In the genomic region with DNA sequence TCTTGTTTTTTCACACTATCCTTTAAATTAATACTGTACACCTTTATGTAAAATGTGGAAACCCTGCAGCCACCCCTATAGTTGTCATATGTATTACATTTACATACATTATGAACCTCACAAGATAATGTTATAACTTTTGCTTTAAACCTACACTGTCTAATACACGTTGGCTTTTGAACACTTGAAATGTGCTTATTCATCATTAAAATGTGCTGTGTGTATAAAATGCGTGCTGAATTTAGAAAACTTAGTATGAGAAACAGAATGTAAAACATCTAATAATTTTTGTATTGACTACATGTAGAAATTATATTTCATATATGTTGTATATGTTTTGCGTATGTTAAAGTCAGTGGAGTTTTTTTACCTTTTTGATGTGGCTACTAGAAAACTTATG, we compare ENCODE assay signal across 16 cellular contexts.
A peak's percentile ranks its signal among the peaks of the same experiment; 100 is the strongest.
DNase-seq lines count a peak whose midpoint lies in the region; ATAC-seq, FAIRE-seq and TF ChIP-seq lines count a peak whose summit lies in the region.
"Had no signal": no experiment of that assay in that cellular context is flagged by ENCODE, and none has a peak within 500 bp of the region (broad histone marks: within the 10 kb centered on the region; RNA-seq: fewer than 3 reads in every experiment).

No MANE protein-coding gene starts in this region.

- peak; percentile 3 for FAIRE-seq in A204.1 (lab: Jason Lieb, UNC)
- FAIRE-seq: GM18507, H54 had no signal

- H3K36me3 Mint-ChIP-seq in activated T-cell treated with anti-CD3 and anti-CD28 coated beads, Interleukin-2, amount 50 U/mL, for 72 hours (ENCODE audit: insufficient read depth in 2 of 2), result peaks cover 2 to 30% of the 10 kb centered on the region in 2 donors

- peaks cover 0 to 8% of the 10 kb centered on the region in 2 donors for H3K9me3 Mint-ChIP-seq in activated T-cell treated with anti-CD3 and anti-CD28 coated beads, Interleukin-2, amount 50 U/mL, for 72 hours

- H4K20me1 ChIP-seq in Karpas-422 (ENCODE audit: insufficient read depth, low read depth, low read length), result peaks cover 13% of the 10 kb centered on the region; the same call in 1 of the 2 replicates

- H3K4me2 ChIP-seq in Karpas-422 (ENCODE audit: low read depth, low read length, poor library complexity, severe bottlenecking), result no peak overlapping the region

- H3K9ac ChIP-seq in Karpas-422 (ENCODE audit: low read length), result no peak overlapping the region

- H3K27me3 ChIP-seq in Karpas-422 (ENCODE audit: low read length), result no peaks in the 10 kb centered on the region
- no peaks in the 10 kb centered on the region for H3K27me3 ChIP-seq in brain microvascular endothelial cell (replicated peaks)
- H3K27me3 ChIP-seq: Peyer's patch had no signal

- no peak overlapping the region for H3K4me3 Mint-ChIP-seq in activated T-cell treated with anti-CD3 and anti-CD28 coated beads, Interleukin-2, amount 50 U/mL, for 72 hours

- H3K27me3 Mint-ChIP-seq in activated T-cell treated with anti-CD3 and anti-CD28 coated beads, Interleukin-2, amount 50 U/mL, for 72 hours (ENCODE audit: low read depth), result no peaks in the 10 kb centered on the region

- no peaks in the 10 kb centered on the region for H3K9me3 ChIP-seq in Karpas-422 (ENCODE audit: low read length)
- H3K9me3 ChIP-seq: Peyer's patch had no signal

- H3K27ac Mint-ChIP-seq in activated T-cell treated with anti-CD3 and anti-CD28 coated beads, Interleukin-2, amount 50 U/mL, for 72 hours, result peak overlapping the region; percentile 33

- H3K27ac ChIP-seq in Karpas-422 (ENCODE audit: low read length) (0 out of 2 replicates have a peak overlapping the region, but pooled peaks have one; percentile 28), brain microvascular endothelial cell (peak overlapping the region; percentile 30)
- H3K27ac ChIP-seq: 22Rv1, Peyer's patch had no signal

- in situ Hi-C loops in brain microvascular endothelial cell (cut with HindIII; ENCODE audit: low pct_ligation_motif_present, low sequenced_read_pairs), result no loop called here

- peaks cover 62% of the 10 kb centered on the region for H3K4me1 ChIP-seq in Karpas-422 (ENCODE audit: low read length)
- H3K4me1 ChIP-seq: Peyer's patch had no signal

- H3K4me1 Mint-ChIP-seq in activated T-cell treated with anti-CD3 and anti-CD28 coated beads, Interleukin-2, amount 50 U/mL, for 72 hours (ENCODE audit: low read depth), result peaks cover 63% of the 10 kb centered on the region

- H3K36me3 ChIP-seq in Karpas-422 (ENCODE audit: insufficient read depth, low read length) (peaks cover 53% of the 10 kb centered on the region), brain microvascular endothelial cell (replicated peaks) (no peaks in the 10 kb centered on the region)
- H3K36me3 ChIP-seq: Peyer's patch had no signal

- no peaks in the 10 kb centered on the region for H3K9me2 ChIP-seq in Karpas-422 (replicated peaks; ENCODE audit: insufficient read depth, low read length)

- no peak for TF ChIP-seq CTCF in brain microvascular endothelial cell (IDR thresholded peaks at IDR 0.05; ENCODE audit: low read depth, low read length, missing control alignments)

- peaks cover 100% of the 10 kb centered on the region for H3K79me2 ChIP-seq in Karpas-422 (ENCODE audit: low read length)

- no peak for DNase-seq in activated T-cell treated with anti-CD3 and anti-CD28 coated beads, Interleukin-2, amount 50 U/mL, for 72 hours
- no peak for DNase-seq in activated T-cell treated with anti-CD3 and anti-CD28 coated beads, Interleukin-2, amount 50 U/mL, for 1 hour
- DNase-seq in Karpas-422 (no peak), brain microvascular endothelial cell (no peak), NCI-H1694 treated with DMSO at 0.1 percent for 48 hours (lab: John Stamatoyannopoulos, UW) (no peak), hippocampal formation (lab: John Stamatoyannopoulos, UW) (no peak), inferior parietal cortex (ENCODE audit: extremely low spot score) (no peak)
- DNase-seq: KBM-7, MM.1S, NCI-H2029 treated with DMSO at 0.1 percent for 48 hours, NCI-H526 treated with DMSO at 0.1 percent for 48 hours, Peyer's patch had no signal

- no peak for ATAC-seq in activated T-cell treated with anti-CD3 and anti-CD28 coated beads, Interleukin-2, amount 50 U/mL, for 72 hours (replicated peaks in 1 of 2)

- H2AFZ ChIP-seq in Karpas-422 (ENCODE audit: low read length), result no peak overlapping the region

- H3K4me3 ChIP-seq in Karpas-422 (ENCODE audit: low read length) (no peak overlapping the region), brain microvascular endothelial cell (ENCODE audit: low read depth, low read length) (no peak overlapping the region)
- H3K4me3 ChIP-seq: Peyer's patch had no signal
